In genomic region chr5:140641716-140642115, GRCh38 we compare ENCODE assay signal across 23 cellular contexts. TPM values are rescaled to one million over a fixed set of nuclear protein-coding genes. Genes with fewer than 3 reads are reported as not detected.
DNase-seq lines count a peak whose midpoint lies in the region; ATAC-seq and TF ChIP-seq lines count a peak whose summit lies in the region.
"Had no signal": no experiment of that assay in that cellular context is flagged by ENCODE, and none has a peak within 500 bp of the region (broad histone marks: within the 10 kb centered on the region; RNA-seq: fewer than 3 reads in every experiment).

No MANE protein-coding gene starts in this region.

- no peaks in the 10 kb centered on the region for H3K9me3 Mint-ChIP-seq in activated T-cell treated with anti-CD3 and anti-CD28 coated beads, Interleukin-2, amount 50 U/mL, for 24 hours
- H3K9me3 Mint-ChIP-seq in activated T-cell treated with anti-CD3 and anti-CD28 coated beads, Interleukin-2, amount 50 U/mL, for 4 hours = no peaks in the 10 kb centered on the region
- H3K9me3 Mint-ChIP-seq: CD8-positive, alpha-beta memory T cell; GM23338 had no signal

- no peaks in the 10 kb centered on the region for H3K27me3 Mint-ChIP-seq in activated T-cell treated with anti-CD3 and anti-CD28 coated beads, Interleukin-2, amount 50 U/mL, for 24 hours
- H3K27me3 Mint-ChIP-seq in activated T-cell treated with anti-CD3 and anti-CD28 coated beads, Interleukin-2, amount 50 U/mL, for 4 hours (ENCODE audit: low read depth) = no peaks in the 10 kb centered on the region
- H3K27me3 Mint-ChIP-seq: CD8-positive, alpha-beta memory T cell had no signal

- H3K79me2 ChIP-seq in DOHH2 (ENCODE audit: control insufficient read depth, low read length) (peaks cover 61% of the 10 kb centered on the region), trophoblast cell (ENCODE audit: control insufficient read depth, insufficient read depth, low read length, poor library complexity) (peaks cover 4% of the 10 kb centered on the region)

- H2AFZ ChIP-seq in trophoblast cell (ENCODE audit: insufficient read depth, low read length, poor library complexity) = no peak overlapping the region
- H2AFZ ChIP-seq: GM23338 had no signal

- no peak overlapping the region for H3K14ac ChIP-seq in trophoblast cell (ENCODE audit: low read length)

- peak overlapping the region; percentile 27 for H4K12ac ChIP-seq in trophoblast cell (ENCODE audit: low read depth, low read length)

- H3F3A ChIP-seq in DOHH2 (ENCODE audit: control insufficient read depth, insufficient read depth) = peaks cover 6% of the 10 kb centered on the region; the same call in 1 of the 2 replicates

- H3K9ac ChIP-seq in trophoblast cell (ENCODE audit: low read length) = no peak overlapping the region

- no peak overlapping the region for H4K8ac ChIP-seq in trophoblast cell (ENCODE audit: low read depth, low read length)

- TF ChIP-seq CTCF in DOHH2 (IDR thresholded peaks at IDR 0.05; ENCODE audit: low read depth, low read length, poor library complexity, severe bottlenecking) (no peak), breast epithelium (IDR thresholded peaks at IDR 0.05) (no peak)

- no CpG with 5 or more reads among the region's 8 CpGs for WGBS in trophoblast cell (ENCODE audit: extremely low coverage, insufficient coverage, insufficient read length)

- no peaks in the 10 kb centered on the region for H3K9me2 ChIP-seq in DOHH2 (replicated peaks; ENCODE audit: control insufficient read depth, low read length)

- H3K4me1 Mint-ChIP-seq in activated T-cell treated with anti-CD3 and anti-CD28 coated beads, Interleukin-2, amount 50 U/mL, for 24 hours (ENCODE audit: low read depth) = peaks cover 62% of the 10 kb centered on the region
- peaks cover 44% of the 10 kb centered on the region for H3K4me1 Mint-ChIP-seq in activated T-cell treated with anti-CD3 and anti-CD28 coated beads, Interleukin-2, amount 50 U/mL, for 4 hours (ENCODE audit: low read depth)

- H3K4me3 Mint-ChIP-seq in activated T-cell treated with anti-CD3 and anti-CD28 coated beads, Interleukin-2, amount 50 U/mL, for 24 hours = peak overlapping the region; percentile 86
- no peak overlapping the region for H3K4me3 Mint-ChIP-seq in activated T-cell treated with anti-CD3 and anti-CD28 coated beads, Interleukin-2, amount 50 U/mL, for 4 hours

- no peak overlapping the region for H3K18ac ChIP-seq in trophoblast cell (ENCODE audit: low read length)

- no peak overlapping the region for H3K23ac ChIP-seq in trophoblast cell (ENCODE audit: low read length)

- H2AK5ac ChIP-seq in trophoblast cell (ENCODE audit: low read length) = no peak overlapping the region

- DNase-seq in activated T-cell treated with anti-CD3 and anti-CD28 coated beads, Interleukin-2, amount 50 U/mL, for 24 hours = no peak
- DNase-seq in activated T-cell treated with anti-CD3 and anti-CD28 coated beads, Interleukin-2, amount 50 U/mL, for 4 hours = no peak
- DNase-seq in breast epithelium (ENCODE audit: low spot score in 2 of 2) (no peak), trophoblast cell (no peak), AG20443 (ENCODE audit: low spot score) (no peak)
- DNase-seq: CD8-positive, alpha-beta memory T cell; DMS79 treated with DMSO at 0.1 percent for 48 hours; GDM1; NCI-H1105; NCI-H1694; NCI-H2107; NCI-H226; NCI-H524 treated with DMSO at 0.1 percent for 48 hours; Right ventricle myocardium superior had no signal

- no peak overlapping the region for H2BK5ac ChIP-seq in trophoblast cell (ENCODE audit: low read depth, low read length, poor library complexity)

- peak overlapping the region; percentile 94 for H3K27ac Mint-ChIP-seq in activated T-cell treated with anti-CD3 and anti-CD28 coated beads, Interleukin-2, amount 50 U/mL, for 24 hours
- H3K27ac Mint-ChIP-seq: GM23338 had no signal

- H3K4me1 ChIP-seq in DOHH2 (ENCODE audit: control insufficient read depth, low read length) = peaks cover 37% of the 10 kb centered on the region
- H3K4me1 ChIP-seq in breast epithelium = peaks cover 2 to 23% of the 10 kb centered on the region in 2 donors
- peaks cover 5 to 11% of the 10 kb centered on the region in 2 experiments for H3K4me1 ChIP-seq in trophoblast cell (ENCODE audit: control insufficient read depth in 1 of 2, insufficient read depth in 2 of 2, low read length in 2 of 2)

- no peak overlapping the region for H3K4me3 ChIP-seq in DOHH2 (ENCODE audit: low read length)
- no peak overlapping the region for H3K4me3 ChIP-seq in breast epithelium
- H3K4me3 ChIP-seq in trophoblast cell (ENCODE audit: low read depth, low read length) = no peak overlapping the region
- H3K4me3 ChIP-seq: GM12878, GM23338, SK-N-MC had no signal

- H3K4me2 ChIP-seq in DOHH2 (ENCODE audit: low read length) = peak overlapping the region; percentile 90
- no peak overlapping the region for H3K4me2 ChIP-seq in trophoblast cell (ENCODE audit: low read length)
- H3K4me2 ChIP-seq: GM23338 had no signal

- no peak overlapping the region for H3K4ac ChIP-seq in trophoblast cell (ENCODE audit: low read depth, low read length)

- no peak for ATAC-seq in activated T-cell treated with anti-CD3 and anti-CD28 coated beads, Interleukin-2, amount 50 U/mL, for 4 hours
- ATAC-seq in HG03378 (IDR thresholded peaks at IDR 0.05; ENCODE audit: unreplicated experiment) (no peak), GM19324 (IDR thresholded peaks at IDR 0.05; ENCODE audit: low FRiP score, unreplicated experiment) (no peak)
- ATAC-seq: GM12878, GM23338, HCT116, Panc1 had no signal

- intact Hi-C loops in breast epithelium (cut with DNase I; ENCODE audit: low total_unique reads) = no loop called here

- H4K20me1 ChIP-seq in DOHH2 (ENCODE audit: control insufficient read depth, insufficient read depth, low read depth, low read length) = 0 out of 2 replicates have a peak, but pooled peaks cover 4% of the 10 kb centered on the region

- no peak overlapping the region for H2BK120ac ChIP-seq in trophoblast cell (ENCODE audit: insufficient read depth, low read length, poor library complexity)

- peaks cover 4% of the 10 kb centered on the region for H3K79me1 ChIP-seq in trophoblast cell (ENCODE audit: low read length)

- no peaks in the 10 kb centered on the region for H3K9me3 ChIP-seq in DOHH2 (ENCODE audit: control insufficient read depth, insufficient read depth, low read length)
- H3K9me3 ChIP-seq in breast epithelium = no peaks in the 10 kb centered on the region
- H3K9me3 ChIP-seq in trophoblast cell (ENCODE audit: insufficient read depth, low read depth, low read length) = no peaks in the 10 kb centered on the region

- no peak for TF ChIP-seq POLR2A in breast epithelium (IDR thresholded peaks at IDR 0.05)

- peaks cover 71% of the 10 kb centered on the region for H3K36me3 Mint-ChIP-seq in activated T-cell treated with anti-CD3 and anti-CD28 coated beads, Interleukin-2, amount 50 U/mL, for 24 hours (ENCODE audit: low read depth)
- H3K36me3 Mint-ChIP-seq in activated T-cell treated with anti-CD3 and anti-CD28 coated beads, Interleukin-2, amount 50 U/mL, for 4 hours (ENCODE audit: insufficient read depth) = peaks cover 17% of the 10 kb centered on the region

- H3K27me3 ChIP-seq in DOHH2 (ENCODE audit: control insufficient read depth, low read length) (no peaks in the 10 kb centered on the region), breast epithelium (no peaks in the 10 kb centered on the region), trophoblast cell (ENCODE audit: insufficient read depth, low read length) (no peaks in the 10 kb centered on the region)

- no peak overlapping the region for H4K91ac ChIP-seq in trophoblast cell (ENCODE audit: low read depth, low read length)

- H3K27ac ChIP-seq in DOHH2 (ENCODE audit: low read depth, low read length) (no peak overlapping the region), breast epithelium (peak overlapping the region; percentile 10 to 14), trophoblast cell (ENCODE audit: low read depth, low read length) (no peak overlapping the region)
- H3K27ac ChIP-seq: SK-N-MC had no signal

- H2BK12ac ChIP-seq in trophoblast cell (ENCODE audit: low read length) = no peak overlapping the region

- H3K36me3 ChIP-seq in DOHH2 (ENCODE audit: control insufficient read depth, low read length) = peaks cover 61% of the 10 kb centered on the region
- no peaks in the 10 kb centered on the region for H3K36me3 ChIP-seq in breast epithelium
- H3K36me3 ChIP-seq in trophoblast cell (ENCODE audit: control insufficient read depth in 1 of 2, insufficient read depth in 2 of 2, low read length in 2 of 2) = peaks cover 18 to 30% of the 10 kb centered on the region in 2 experiments

RNA-seq across cellular contexts. Expression of gene TMCO6, which starts 2.5 kb away (rescaled TPM):
- 10 to 100 TPM; 16.5 to 20.6 (median 20.0) TPM for total RNA-seq in activated T-cell treated with anti-CD3 and anti-CD28 coated beads, Interleukin-2, amount 50 U/mL, for 4 hours
- 10 to 100 TPM; 23.0 to 45.4 (median 34.1) TPM for total RNA-seq in breast epithelium
- polyA plus RNA-seq in trophoblast cell (2013) = 5.7 and 6.8 TPM in 2 replicates

RNA-seq across cellular contexts. Expression of gene NDUFA2, which starts 5.7 kb away (rescaled TPM):
- total RNA-seq in activated T-cell treated with anti-CD3 and anti-CD28 coated beads, Interleukin-2, amount 50 U/mL, for 4 hours = 10 to 100 TPM; 68.6 to 78.2 (median 72.5) TPM
- 10 to 100 TPM; 60.0 to 68.2 (median 67.8) TPM for total RNA-seq in breast epithelium
- 103 and 108 TPM in 2 replicates for polyA plus RNA-seq in trophoblast cell (2013)

RNA-seq across cellular contexts. Expression of gene IK, which starts 5.9 kb away (rescaled TPM):
- 100 to 1,000 TPM; 102 to 110 (median 106) TPM for total RNA-seq in activated T-cell treated with anti-CD3 and anti-CD28 coated beads, Interleukin-2, amount 50 U/mL, for 4 hours
- total RNA-seq in breast epithelium = 100 to 1,000 TPM; 113 to 146 (median 138) TPM
- polyA plus RNA-seq in trophoblast cell (2013) = 109 and 116 TPM in 2 replicates

RNA-seq across cellular contexts. Expression of gene CD14, which starts 8.7 kb away (rescaled TPM):
- total RNA-seq in activated T-cell treated with anti-CD3 and anti-CD28 coated beads, Interleukin-2, amount 50 U/mL, for 4 hours = under 1 TPM; 0.43 to 0.86 (median 0.50) TPM
- total RNA-seq in breast epithelium = 100 to 1,000 TPM in 1 of 3 donors, 10 to 100 TPM in 2; 46.9 to 119 (median 65.7) TPM
- polyA plus RNA-seq in trophoblast cell (2013) = 0.19 and 0.24 TPM in 2 replicates
- total RNA-seq: A172, GM23338 had no signal
- polyA plus RNA-seq: GM23338 had no signal

RNA-seq across cellular contexts. Expression of gene WDR55, which starts 23.0 kb away (rescaled TPM):
- total RNA-seq in activated T-cell treated with anti-CD3 and anti-CD28 coated beads, Interleukin-2, amount 50 U/mL, for 4 hours = 10 to 100 TPM; 47.7 to 50.0 (median 49.5) TPM
- 10 to 100 TPM; 20.0 to 25.6 (median 25.3) TPM for total RNA-seq in breast epithelium
- polyA plus RNA-seq in trophoblast cell (2013) = 18.0 and 18.5 TPM in 2 replicates

Comparison
In these comparisons a context has a peak if more than half of its experiments do, and no peak if none do; other contexts are left out.
1. H3K27ac ChIP-seq: peak in breast epithelium (2 of 2); none in DOHH2 (single experiment) and trophoblast cell (single experiment).